In the genomic region with DNA sequence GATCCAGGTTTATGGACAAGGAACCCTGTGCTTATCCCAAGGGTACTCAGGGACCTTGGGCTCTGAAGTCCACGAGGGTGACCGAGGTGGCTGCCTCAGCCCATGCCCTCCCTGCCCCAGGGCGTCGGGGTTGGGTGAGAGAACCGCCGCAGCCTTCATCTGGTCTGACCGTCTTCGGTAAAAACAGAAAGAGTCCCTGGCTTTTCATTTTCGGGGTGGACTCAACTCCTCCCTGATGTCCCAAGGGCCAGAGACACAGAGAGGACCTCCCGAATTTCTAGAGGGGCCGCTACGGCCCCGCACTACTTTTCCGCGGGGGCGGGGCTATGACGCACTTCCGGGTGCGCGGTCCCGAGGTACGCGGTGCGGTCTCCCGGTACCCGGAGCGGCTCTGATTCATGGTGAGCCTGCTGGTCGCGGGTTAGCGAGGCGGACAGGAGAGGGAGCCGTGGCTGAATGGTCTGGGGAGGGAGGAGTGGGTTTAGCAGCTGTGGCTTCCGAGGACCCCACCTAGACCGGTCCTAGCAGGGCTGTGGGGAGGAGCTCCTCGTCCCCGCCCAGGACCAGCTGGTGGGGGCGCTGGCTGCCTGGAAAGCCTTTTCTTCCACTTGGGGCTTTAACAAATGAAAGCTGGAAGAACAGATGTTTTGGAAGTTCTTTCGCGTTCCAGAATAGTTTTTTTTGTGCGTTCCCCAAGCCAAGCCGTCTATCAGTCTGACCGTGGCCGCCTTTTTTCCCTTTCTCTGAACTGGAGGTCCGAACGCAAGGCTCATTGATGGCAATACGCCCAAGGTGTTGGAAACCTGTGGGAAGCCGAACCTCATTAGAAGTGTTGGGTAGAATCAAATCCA, we compare ENCODE assay signal across 8 cellular contexts.
DNase-seq lines count a peak whose midpoint lies in the region; ATAC-seq and TF ChIP-seq lines count a peak whose summit lies in the region.

A gene (plus strand): TSS at position 334 of the 851 bp plus-strand sequence. CDS start 7,233 bp downstream, outside the sequence.

- H3K27me3 ChIP-seq in layer of hippocampus (ENCODE audit: control insufficient read depth, insufficient read depth, low read length): no peaks in the 10 kb centered on the region

- peak; percentile 81 for ATAC-seq in GM18907 (IDR thresholded peaks at IDR 0.05; ENCODE audit: unreplicated experiment)
- ATAC-seq in HG03175 (IDR thresholded peaks at IDR 0.05; ENCODE audit: unreplicated experiment): peak; percentile 88

- H3K27ac ChIP-seq in cingulate gyrus (ENCODE audit: low read depth, low read length) (peak within 1 kb of the TSS; percentile 99), layer of hippocampus (ENCODE audit: low read depth, low read length) (peak within 1 kb of the TSS; percentile 97)

- peak; percentile 27 for DNase-seq in AG09309 (ENCODE audit: low read depth)
- peak; percentile 67 to 79 for DNase-seq in NCI-H446 (lab: John Stamatoyannopoulos, UW)
- DNase-seq in activated CD4-positive, alpha-beta T cell treated with anti-CD3 and anti-CD28 coated beads for 4 hours: peak; percentile 80 to 81
- DNase-seq in stimulated activated CD4-positive, alpha-beta T cell treated with anti-CD3 and anti-CD28 coated beads, Interleukin-1b, Interleukin-23, amount 100 ng/mL, for 24 hours (ENCODE audit: low read depth in 4 of 4, low spot score in 1 of 4): peak; percentile 64 to 75 (median 72)

- TF ChIP-seq CTCF in AG09309 (IDR thresholded peaks at IDR 0.05; ENCODE audit: control insufficient read depth, insufficient read depth, low read depth, low read length, missing control alignments): peak; percentile 21

- H3K4me3 ChIP-seq in AG09309 (ENCODE audit: control insufficient read depth, low read depth, low read length): peak within 1 kb of the TSS; percentile 77

Comparison
In these comparisons a context has a peak if more than half of its experiments do, and no peak if none do; other contexts are left out.
1. Peak in every context shown above with its lines: DNase-seq, ATAC-seq, H3K4me3 ChIP-seq and H3K27ac ChIP-seq.
2. DNase-seq: peak in every context shown above with its lines; median percentile 80 in activated CD4-positive, alpha-beta T cell treated with anti-CD3 and anti-CD28 coated beads for 4 hours; 73 in NCI-H446; 72 in stimulated activated CD4-positive, alpha-beta T cell treated with anti-CD3 and anti-CD28 coated beads, Interleukin-1b, Interleukin-23, amount 100 ng/mL, for 24 hours; 27 in AG09309.